28 cellular contexts compared by ENCODE assay signal in genomic region chr15:76034111-76034510, GRCh38. TPM values are rescaled to one million over a fixed set of nuclear protein-coding genes. Genes with fewer than 3 reads are reported as not detected.
"Had no signal": no experiment of that assay in that cellular context is flagged by ENCODE, and none has a peak within 500 bp of the region (broad histone marks: within the 10 kb centered on the region; RNA-seq: fewer than 3 reads in every experiment).

No MANE protein-coding gene starts in this region.

- DNase-seq: dermis blood vessel endothelial cell; dorsolateral prefrontal cortex; effector CD4-positive, alpha-beta T cell; effector memory CD4-positive, alpha-beta T cell; erythroblast; esophagus squamous epithelium; foreskin fibroblast; foreskin melanocyte; gastrocnemius medialis; glutamatergic neuron; head of caudate nucleus; heart right ventricle; hippocampal formation; left cardiac atrium; left lung; left ventricle myocardium superior; lower lobe of right lung; mesenchymal stem cell; midbrain; naive thymus-derived CD4-positive, alpha-beta T cell had no signal

- H3K4me3 ChIP-seq: coronary artery, dorsolateral prefrontal cortex, esophagus squamous epithelium, gastrocnemius medialis, heart right ventricle, left lung, lower lobe of right lung had no signal

- H3K27ac Mint-ChIP-seq: naive thymus-derived CD4-positive, alpha-beta T cell had no signal

- H3K9me3 ChIP-seq: esophagus squamous epithelium, gastrocnemius medialis, lower lobe of right lung had no signal

- H3K27me3 ChIP-seq: dorsolateral prefrontal cortex, gastrocnemius medialis, left lung had no signal

- H3K27ac ChIP-seq: coronary artery, dorsolateral prefrontal cortex, epithelial cell of prostate, esophagus squamous epithelium, gastrocnemius medialis, heart right ventricle, left lung, lower lobe of right lung had no signal

- H3K36me3 Mint-ChIP-seq: naive thymus-derived CD4-positive, alpha-beta T cell had no signal

- H3K36me3 ChIP-seq: esophagus squamous epithelium, gastrocnemius medialis, heart right ventricle, left lung, lower lobe of right lung had no signal

- H3K4me1 Mint-ChIP-seq: naive thymus-derived CD4-positive, alpha-beta T cell had no signal

- H3K4me3 Mint-ChIP-seq: naive thymus-derived CD4-positive, alpha-beta T cell had no signal

- H3K4me1 ChIP-seq: gastrocnemius medialis, heart right ventricle, left lung, lower lobe of right lung had no signal

- ATAC-seq: esophagus mucosa; gastrocnemius medialis; heart right ventricle; left cardiac atrium; left lung; left ventricle myocardium superior; lower lobe of right lung; naive thymus-derived CD4-positive, alpha-beta T cell had no signal

RNA-seq across cellular contexts. Expression of gene NRG4, which starts 21.9 kb away (rescaled TPM):
- total RNA-seq: dermis blood vessel endothelial cell; glomerular endothelial cell; kidney epithelial cell; left ventricle myocardium superior; lung microvascular endothelial cell; mucosa of gallbladder; naive thymus-derived CD4-positive, alpha-beta T cell had no signal
- polyA plus RNA-seq: heart right ventricle; naive thymus-derived CD4-positive, alpha-beta T cell had no signal

RNA-seq across cellular contexts. Expression of gene TMEM266, which starts 25.7 kb away (rescaled TPM):
- total RNA-seq: dermis blood vessel endothelial cell; glomerular endothelial cell; lung microvascular endothelial cell; mononuclear cell; naive thymus-derived CD4-positive, alpha-beta T cell had no signal
- polyA plus RNA-seq: naive thymus-derived CD4-positive, alpha-beta T cell had no signal
